ENCODE assay signal across 17 cellular contexts in the genomic region with DNA sequence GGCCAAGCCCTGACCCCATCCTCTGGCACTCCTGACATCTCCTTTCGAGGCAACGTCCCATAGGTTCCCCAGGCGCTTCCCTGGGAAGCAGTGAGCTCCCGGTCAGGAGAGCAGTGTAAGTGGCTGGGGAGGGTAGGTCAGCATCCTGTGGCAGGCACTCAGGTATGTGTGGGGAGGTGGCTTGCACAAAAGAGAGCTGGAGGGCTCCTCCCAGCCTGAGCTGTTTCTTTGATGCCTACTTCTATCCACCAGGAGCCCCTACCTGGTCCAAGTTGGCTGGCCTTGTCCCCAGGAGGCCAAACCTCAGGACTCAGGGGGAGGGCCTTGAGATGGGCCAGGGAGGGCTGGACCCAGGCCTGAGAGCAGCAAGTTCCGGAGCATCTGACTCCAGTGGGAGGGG. TPM values are rescaled to one million over a fixed set of nuclear protein-coding genes. Genes with fewer than 3 reads are reported as not detected.
"Had no signal": no experiment of that assay in that cellular context is flagged by ENCODE, and none has a peak within 500 bp of the region (broad histone marks: within the 10 kb centered on the region; RNA-seq: fewer than 3 reads in every experiment).

No MANE protein-coding gene starts in this region.

- H3K4me1 ChIP-seq: adrenal gland, colonic mucosa, heart right ventricle, upper lobe of right lung had no signal

- H3K36me3 ChIP-seq: adrenal gland, cardiac muscle cell, colonic mucosa, heart right ventricle, spleen, thoracic aorta, upper lobe of right lung had no signal

- H3K9me3 ChIP-seq: adrenal gland, colonic mucosa, heart right ventricle, spleen, thoracic aorta, upper lobe of right lung had no signal

- DNase-seq: activated CD4-positive, alpha-beta T cell treated with anti-CD3 and anti-CD28 coated beads, Interleukin-2, amount 50 U/mL, for 1 hour; activated CD4-positive, CD25-positive, alpha-beta regulatory T cell treated with anti-CD3 and anti-CD28 coated beads, Interleukin-2, amount 50 U/mL, for 72 hours; activated CD8-positive, alpha-beta memory T cell treated with anti-CD3 and anti-CD28 coated beads, Interleukin-2, amount 50 U/mL, for 4 hours; activated effector memory CD4-positive, alpha-beta T cell treated with anti-CD3 and anti-CD28 coated beads, Interleukin-2, amount 50 U/mL, for 16 hours; activated T-cell treated with anti-CD3 and anti-CD28 coated beads, Interleukin-2, amount 50 U/mL, for 72 hours; colonic mucosa; heart right ventricle; naive thymus-derived CD8-positive, alpha-beta T cell; spleen; stimulated activated CD4-positive, alpha-beta T cell treated with anti-CD3 and anti-CD28 coated beads, Interleukin-4, amount 100 ng/mL, for 4 hours; T1000; upper lobe of right lung had no signal

- H3K27me3 ChIP-seq: adrenal gland, cardiac muscle cell, colonic mucosa had no signal

- ATAC-seq: activated T-cell treated with anti-CD3 and anti-CD28 coated beads, Interleukin-2, amount 50 U/mL, for 72 hours; heart right ventricle; naive thymus-derived CD8-positive, alpha-beta T cell; stimulated activated memory B cell treated with anti-CD40 and anti-IgM and Interleukin-4, amounts not matched to agents 10 μg/mL and 1 μg/mL and 100 μg/mL, for 72 hours; upper lobe of right lung had no signal

- H3K27ac ChIP-seq: adrenal gland, cardiac muscle cell, colonic mucosa, heart right ventricle, spleen, thoracic aorta, upper lobe of right lung had no signal

- H3K4me3 ChIP-seq: adrenal gland, cardiac muscle cell, colonic mucosa, heart right ventricle, spleen, thoracic aorta, upper lobe of right lung had no signal

RNA-seq across cellular contexts. Expression of a gene that starts 31.7 kb away (rescaled TPM):
- total RNA-seq: naive thymus-derived CD8-positive, alpha-beta T cell; T-helper 1 cell treated with Interleukin-12 subunit alpha and Interleukin-12 subunit beta and Interleukin-4 antibody, amounts not matched to agents 30 ng/mL and 1 ng/mL, for 36 hours had no signal
- polyA plus RNA-seq: naive thymus-derived CD8-positive, alpha-beta T cell had no signal
